ENCODE assay signal across 1 cellular context in the genomic region with DNA sequence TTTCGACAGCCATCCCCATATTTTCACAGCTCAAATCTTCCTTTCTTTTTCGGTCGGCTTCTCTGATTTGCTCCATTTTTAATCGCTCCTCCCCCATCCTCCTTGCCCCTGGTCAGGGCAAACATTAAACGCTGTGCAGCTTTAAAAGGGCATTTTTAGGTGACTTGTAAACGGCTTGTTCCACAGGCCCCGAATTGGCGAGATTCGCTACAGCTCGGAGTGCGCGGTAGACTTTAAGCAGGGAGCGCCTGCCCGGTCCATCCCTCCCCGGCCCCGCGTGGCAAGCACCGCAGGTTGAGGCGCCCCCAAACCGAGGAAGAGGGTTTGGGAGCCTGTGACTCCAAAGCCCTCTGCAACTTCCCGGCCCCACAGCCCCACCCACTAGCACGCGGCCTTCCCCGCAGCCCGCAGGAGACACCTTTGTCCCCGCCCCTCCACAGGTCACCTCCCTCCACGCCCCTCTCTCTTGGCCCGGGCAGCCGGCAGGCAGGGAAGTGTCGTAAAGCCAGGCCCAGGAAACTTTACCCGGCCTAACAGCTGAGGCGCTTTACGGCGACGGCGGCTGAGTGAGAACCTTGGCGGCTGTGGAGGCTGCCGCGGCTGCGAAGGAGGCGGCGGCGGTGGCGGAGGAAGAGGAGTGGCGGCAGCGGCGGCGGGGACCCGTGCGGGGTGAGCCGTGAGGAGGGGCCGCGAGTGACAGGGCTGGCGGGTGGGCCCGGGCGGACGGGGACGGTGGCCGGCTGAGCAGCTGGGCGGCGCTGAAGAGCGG.
TF ChIP-seq lines count a peak whose summit lies in the region.

A gene (plus strand): TSS at position 550 of the 769 bp plus-strand sequence. CDS start 372 bp downstream, outside the sequence.

TF ChIP-seq in HCT116, 20 proteins besides CTCF, POLR2A, EP300 and RAD21 (continued from another document):
- no peak for TF ChIP-seq YY1 (IDR thresholded peaks at IDR 0.05; ENCODE audit: extremely low read depth, insufficient replicate concordance, low read depth, low read length)
